Comparison of ENCODE assay signal across 2 cellular contexts in genomic region chr10:98339790-98340189, GRCh38.
TF ChIP-seq lines count a peak whose summit lies in the region.

No MANE protein-coding gene starts in this region.

TF ChIP-seq in GM23338, 12 proteins besides CTCF, POLR2A, EP300 and RAD21:
- no peak for TF ChIP-seq ZNF462 (CRISPR knock-in tag; IDR thresholded peaks at IDR 0.05)
- TF ChIP-seq, protein P1, sequence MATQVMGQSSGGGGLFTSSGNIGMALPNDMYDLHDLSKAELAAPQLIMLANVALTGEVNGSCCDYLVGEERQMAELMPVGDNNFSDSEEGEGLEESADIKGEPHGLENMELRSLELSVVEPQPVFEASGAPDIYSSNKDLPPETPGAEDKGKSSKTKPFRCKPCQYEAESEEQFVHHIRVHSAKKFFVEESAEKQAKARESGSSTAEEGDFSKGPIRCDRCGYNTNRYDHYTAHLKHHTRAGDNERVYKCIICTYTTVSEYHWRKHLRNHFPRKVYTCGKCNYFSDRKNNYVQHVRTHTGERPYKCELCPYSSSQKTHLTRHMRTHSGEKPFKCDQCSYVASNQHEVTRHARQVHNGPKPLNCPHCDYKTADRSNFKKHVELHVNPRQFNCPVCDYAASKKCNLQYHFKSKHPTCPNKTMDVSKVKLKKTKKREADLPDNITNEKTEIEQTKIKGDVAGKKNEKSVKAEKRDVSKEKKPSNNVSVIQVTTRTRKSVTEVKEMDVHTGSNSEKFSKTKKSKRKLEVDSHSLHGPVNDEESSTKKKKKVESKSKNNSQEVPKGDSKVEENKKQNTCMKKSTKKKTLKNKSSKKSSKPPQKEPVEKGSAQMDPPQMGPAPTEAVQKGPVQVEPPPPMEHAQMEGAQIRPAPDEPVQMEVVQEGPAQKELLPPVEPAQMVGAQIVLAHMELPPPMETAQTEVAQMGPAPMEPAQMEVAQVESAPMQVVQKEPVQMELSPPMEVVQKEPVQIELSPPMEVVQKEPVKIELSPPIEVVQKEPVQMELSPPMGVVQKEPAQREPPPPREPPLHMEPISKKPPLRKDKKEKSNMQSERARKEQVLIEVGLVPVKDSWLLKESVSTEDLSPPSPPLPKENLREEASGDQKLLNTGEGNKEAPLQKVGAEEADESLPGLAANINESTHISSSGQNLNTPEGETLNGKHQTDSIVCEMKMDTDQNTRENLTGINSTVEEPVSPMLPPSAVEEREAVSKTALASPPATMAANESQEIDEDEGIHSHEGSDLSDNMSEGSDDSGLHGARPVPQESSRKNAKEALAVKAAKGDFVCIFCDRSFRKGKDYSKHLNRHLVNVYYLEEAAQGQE (IDR thresholded peaks at IDR 0.05; ENCODE audit: unreplicated experiment) = no peak
- TF ChIP-seq ZNF331 (CRISPR knock-in tag; IDR thresholded peaks at IDR 0.05; ENCODE audit: low read depth) = no peak
- TF ChIP-seq ETS1 (IDR thresholded peaks at IDR 0.05) = no peak
- no peak for TF ChIP-seq STAT1 (IDR thresholded peaks at IDR 0.05; ENCODE audit: unreplicated experiment)
- TF ChIP-seq POLR2AphosphoS5 (IDR thresholded peaks at IDR 0.05; ENCODE audit: low read depth) = no peak
- TF ChIP-seq EZH2phosphoT487 (IDR thresholded peaks at IDR 0.05; ENCODE audit: unreplicated experiment) = no peak
- TF ChIP-seq EZH2 (IDR thresholded peaks at IDR 0.05; ENCODE audit: low read depth, unreplicated experiment) = no peak
- TF ChIP-seq CREB1 (CRISPR knock-in tag; IDR thresholded peaks at IDR 0.05; ENCODE audit: low read depth) = no peak
- TF ChIP-seq ZNF114 (CRISPR knock-in tag; IDR thresholded peaks at IDR 0.05) = no peak
- no peak for TF ChIP-seq NANOG (IDR thresholded peaks at IDR 0.05; ENCODE audit: borderline replicate concordance)
- TF ChIP-seq JUNB (IDR thresholded peaks at IDR 0.05; ENCODE audit: unreplicated experiment) = no peak

TF ChIP-seq in WTC11, 78 proteins besides CTCF, POLR2A, EP300 and RAD21 (continued from another document):
- TF ChIP-seq, protein P2, sequence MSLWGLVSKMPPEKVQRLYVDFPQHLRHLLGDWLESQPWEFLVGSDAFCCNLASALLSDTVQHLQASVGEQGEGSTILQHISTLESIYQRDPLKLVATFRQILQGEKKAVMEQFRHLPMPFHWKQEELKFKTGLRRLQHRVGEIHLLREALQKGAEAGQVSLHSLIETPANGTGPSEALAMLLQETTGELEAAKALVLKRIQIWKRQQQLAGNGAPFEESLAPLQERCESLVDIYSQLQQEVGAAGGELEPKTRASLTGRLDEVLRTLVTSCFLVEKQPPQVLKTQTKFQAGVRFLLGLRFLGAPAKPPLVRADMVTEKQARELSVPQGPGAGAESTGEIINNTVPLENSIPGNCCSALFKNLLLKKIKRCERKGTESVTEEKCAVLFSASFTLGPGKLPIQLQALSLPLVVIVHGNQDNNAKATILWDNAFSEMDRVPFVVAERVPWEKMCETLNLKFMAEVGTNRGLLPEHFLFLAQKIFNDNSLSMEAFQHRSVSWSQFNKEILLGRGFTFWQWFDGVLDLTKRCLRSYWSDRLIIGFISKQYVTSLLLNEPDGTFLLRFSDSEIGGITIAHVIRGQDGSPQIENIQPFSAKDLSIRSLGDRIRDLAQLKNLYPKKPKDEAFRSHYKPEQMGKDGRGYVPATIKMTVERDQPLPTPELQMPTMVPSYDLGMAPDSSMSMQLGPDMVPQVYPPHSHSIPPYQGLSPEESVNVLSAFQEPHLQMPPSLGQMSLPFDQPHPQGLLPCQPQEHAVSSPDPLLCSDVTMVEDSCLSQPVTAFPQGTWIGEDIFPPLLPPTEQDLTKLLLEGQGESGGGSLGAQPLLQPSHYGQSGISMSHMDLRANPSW (CRISPR knock-in tag; conservative IDR thresholded peaks at IDR 0.05; ENCODE audit: low read depth) = no peak
- TF ChIP-seq ZBTB43 (CRISPR knock-in tag; IDR thresholded peaks at IDR 0.05) = no peak
- TF ChIP-seq CREM (CRISPR knock-in tag; IDR thresholded peaks at IDR 0.05) = no peak
- no peak for TF ChIP-seq FOXJ3 (CRISPR knock-in tag; IDR thresholded peaks at IDR 0.05; ENCODE audit: borderline replicate concordance)
- no peak for TF ChIP-seq NFE2L1 (CRISPR knock-in tag; IDR thresholded peaks at IDR 0.05)
- TF ChIP-seq GRHL2 (CRISPR knock-in tag; IDR thresholded peaks at IDR 0.05; ENCODE audit: insufficient replicate concordance, severe bottlenecking) = no peak
